In genomic region chr7:134900430-134900876, GRCh38 we compare ENCODE assay signal across 10 cellular contexts.
DNase-seq lines count a peak whose midpoint lies in the region; ATAC-seq and TF ChIP-seq lines count a peak whose summit lies in the region.
"Had no signal": no experiment of that assay in that cellular context is flagged by ENCODE, and none has a peak within 500 bp of the region (broad histone marks: within the 10 kb centered on the region; RNA-seq: fewer than 3 reads in every experiment).

No MANE protein-coding gene starts in this region.

- H3K79me2 ChIP-seq in GM23248 (ENCODE audit: insufficient read depth), result peaks cover 98% of the 10 kb centered on the region

- peaks cover 19% of the 10 kb centered on the region for H3K9me3 Mint-ChIP-seq in nephron progenitor cell

- in situ Hi-C loops in GM23248 (cut with MboI), result no loop called here

- H3K4me3 Mint-ChIP-seq in nephron progenitor cell, result no peak overlapping the region

- H3K4me1 Mint-ChIP-seq in nephron progenitor cell, result peaks cover 34% of the 10 kb centered on the region

- peaks cover 88% of the 10 kb centered on the region for H3F3A ChIP-seq in GM23248 (ENCODE audit: insufficient read depth)

- H3K4me1 ChIP-seq in GM23248 (ENCODE audit: insufficient read depth) (peaks cover 62% of the 10 kb centered on the region), upper lobe of left lung (peaks cover 0 to 2% (median 0%) of the 10 kb centered on the region in 4 donors)

- WGBS in GM23248 (ENCODE audit: low coverage in 1 of 2, low lambda C conversion rate in 2 of 2, missing lambda C conversion rate in 2 of 2), 2 experiments, result 82 to 83% methylated on average over 5 of the region's 5 CpGs
- WGBS in upper lobe of left lung, 2 donors, result 78 to 80% methylated on average over 5 of the region's 5 CpGs

- H3K9me2 ChIP-seq in GM23248 (ENCODE audit: insufficient read depth), result no peaks in the 10 kb centered on the region

- no peak overlapping the region for H3K4me2 ChIP-seq in GM23248 (ENCODE audit: unreplicated experiment)

- H3K27me3 ChIP-seq in GM23248 (replicated peaks; ENCODE audit: insufficient read depth) (no peaks in the 10 kb centered on the region), upper lobe of left lung (no peaks in the 10 kb centered on the region)
- H3K27me3 ChIP-seq: adrenal gland had no signal

- DNase-seq in GM23248, result no peak
- no peak for DNase-seq in nephron progenitor cell
- DNase-seq in DMS114 treated with DMSO at 0.1 percent for 48 hours (lab: John Stamatoyannopoulos, UW; ENCODE audit: unreplicated experiment), result no peak
- DNase-seq in GF-D8 (lab: John Stamatoyannopoulos, UW), result no peak
- DNase-seq in upper lobe of left lung, result no peak
- no peak for DNase-seq in DMS53 (lab: John Stamatoyannopoulos, UW)
- DNase-seq: NCI-H187 had no signal

- TF ChIP-seq CTCF in nephron progenitor cell (IDR thresholded peaks at IDR 0.05), result no peak
- TF ChIP-seq CTCF in upper lobe of left lung (IDR thresholded peaks at IDR 0.05), result no peak

- H2AFZ ChIP-seq in GM23248, result no peak overlapping the region

- no peak overlapping the region for H3K9ac ChIP-seq in GM23248

- TF ChIP-seq POLR2A in upper lobe of left lung (IDR thresholded peaks at IDR 0.05), result no peak

- H3K27ac Mint-ChIP-seq in nephron progenitor cell, result peak overlapping the region; percentile 71

- ATAC-seq in GM18861 (IDR thresholded peaks at IDR 0.05; ENCODE audit: unreplicated experiment) (peak; percentile 89), HG03521 (IDR thresholded peaks at IDR 0.05; ENCODE audit: unreplicated experiment) (peak; percentile 71), upper lobe of left lung (ENCODE audit: low FRiP score in 2 of 2) (no peak)

- peaks cover 2% of the 10 kb centered on the region for H3K27me3 Mint-ChIP-seq in nephron progenitor cell (ENCODE audit: low read depth, poor library complexity)

- 0 out of 2 replicates have a peak, but pooled peaks cover 3% of the 10 kb centered on the region for H4K20me1 ChIP-seq in GM23248 (ENCODE audit: insufficient read depth)

- H3K36me3 ChIP-seq in GM23248 (ENCODE audit: low read depth) (peaks cover 36% of the 10 kb centered on the region; the same call in 1 of the 2 replicates), upper lobe of left lung (peaks cover 0 to 5% (median 0%) of the 10 kb centered on the region in 4 donors)
- H3K36me3 ChIP-seq: adrenal gland had no signal

- H3K4me3 ChIP-seq in GM23248 (no peak overlapping the region), upper lobe of left lung (no peak overlapping the region)
- H3K4me3 ChIP-seq: adrenal gland had no signal

- peaks cover 65% of the 10 kb centered on the region for H3K36me3 Mint-ChIP-seq in nephron progenitor cell (ENCODE audit: low read depth)

- H3K27ac ChIP-seq in GM23248 (peak overlapping the region; percentile 66), upper lobe of left lung (no peak overlapping the region)

- no peak for TF ChIP-seq EP300 in upper lobe of left lung (IDR thresholded peaks at IDR 0.05)

- H3K9me3 ChIP-seq in GM23248 (ENCODE audit: low read depth) (no peaks in the 10 kb centered on the region), upper lobe of left lung (peaks cover 0 to 11% (median 8%) of the 10 kb centered on the region in 4 donors)

Comparison
In these comparisons a context has a peak if more than half of its experiments do, and no peak if none do; other contexts are left out.
1. ATAC-seq: peak in GM18861 (single experiment) and HG03521 (single experiment); none in upper lobe of left lung (0 of 2).